ENCODE assay signal across 11 cellular contexts in genomic region chr3:194277547-194278091, GRCh38.
DNase-seq lines count a peak whose midpoint lies in the region; ATAC-seq and TF ChIP-seq lines count a peak whose summit lies in the region.
"Had no signal": no experiment of that assay in that cellular context is flagged by ENCODE, and none has a peak within 500 bp of the region (broad histone marks: within the 10 kb centered on the region; RNA-seq: fewer than 3 reads in every experiment).

No MANE protein-coding gene starts in this region.

- no peaks in the 10 kb centered on the region for H3K9me2 ChIP-seq in GM23338 (ENCODE audit: insufficient read depth)

- H2AFZ ChIP-seq in GM23338: peak overlapping the region; percentile 83

- peak; percentile 23 for ATAC-seq in GM23338
- peak; percentile 74 for ATAC-seq in sciatic nerve
- no peak for ATAC-seq in GM21528 (IDR thresholded peaks at IDR 0.05; ENCODE audit: low FRiP score, unreplicated experiment)
- ATAC-seq in GM19452 (IDR thresholded peaks at IDR 0.05; ENCODE audit: unreplicated experiment): no peak
- ATAC-seq: T-helper 17 cell had no signal

- peaks cover 18% of the 10 kb centered on the region for H3K9me3 Mint-ChIP-seq in GM23338
- H3K9me3 Mint-ChIP-seq: naive B cell had no signal

- intact Hi-C loops in sciatic nerve (cut with DNase I): no loop called here

- in situ Hi-C loops in astrocyte of the spinal cord (cut with HindIII; ENCODE audit: low sequenced_read_pairs): no loop called here

- H3K4me1 Mint-ChIP-seq in GM23338: peaks cover 25% of the 10 kb centered on the region

- peaks cover 15% of the 10 kb centered on the region for H3F3A ChIP-seq in GM23338 (replicated peaks; ENCODE audit: low read depth)

- peaks cover 14% of the 10 kb centered on the region for H3K4me1 ChIP-seq in GM23338 (ENCODE audit: insufficient read depth)

- H3K4me3 ChIP-seq in GM23338 (no peak overlapping the region), astrocyte of the spinal cord (ENCODE audit: low read depth, low read length) (no peak overlapping the region)

- H3K27ac Mint-ChIP-seq in GM23338: peak overlapping the region; percentile 40; the same call in 1 of the 2 replicates
- H3K27ac Mint-ChIP-seq: naive B cell, T-helper 17 cell had no signal

- TF ChIP-seq CTCF in GM23338 (conservative IDR thresholded peaks at IDR 0.05; ENCODE audit: low read depth in 2 of 2) (no peak), astrocyte of the spinal cord (IDR thresholded peaks at IDR 0.05; ENCODE audit: low read depth, low read length) (no peak)

- peaks cover 39% of the 10 kb centered on the region for H3K27me3 Mint-ChIP-seq in GM23338 (ENCODE audit: insufficient read depth, low read depth, poor library complexity)

- no peak overlapping the region for H3K4me2 ChIP-seq in GM23338

- H3K27ac ChIP-seq in GM23338 (ENCODE audit: low read depth): no peak overlapping the region

- DNase-seq in GM23338 (ENCODE audit: low spot score): no peak
- DNase-seq in astrocyte of the spinal cord (ENCODE audit: low read depth, low spot score): peak; percentile 75
- peak; percentile 68 for DNase-seq in iris pigment epithelial cell (ENCODE audit: low read depth)
- DNase-seq in sciatic nerve (ENCODE audit: low spot score): peak; percentile 70
- DNase-seq in NCI-H2107 treated with DMSO at 0.1 percent for 48 hours (lab: John Stamatoyannopoulos, UW; ENCODE audit: unreplicated experiment): no peak
- no peak for DNase-seq in GM19240 (ENCODE audit: insufficient read length, low spot score)
- DNase-seq: KBM-7, naive B cell, T-helper 17 cell had no signal

- H4K20me1 ChIP-seq in GM23338 (replicated peaks; ENCODE audit: insufficient read depth): no peaks in the 10 kb centered on the region

- no peaks in the 10 kb centered on the region for H3K27me3 ChIP-seq in GM23338 (ENCODE audit: insufficient read depth)

- H3K79me2 ChIP-seq in GM23338 (replicated peaks; ENCODE audit: insufficient read depth): no peaks in the 10 kb centered on the region

- no peaks in the 10 kb centered on the region for H3K36me3 ChIP-seq in GM23338 (ENCODE audit: insufficient read depth)

- peaks cover 13% of the 10 kb centered on the region for H3K36me3 Mint-ChIP-seq in GM23338 (ENCODE audit: low read depth)
- H3K36me3 Mint-ChIP-seq: naive B cell had no signal

- no peak overlapping the region; the same call in 2 of the 3 replicates for H3K4me3 Mint-ChIP-seq in GM23338
- H3K4me3 Mint-ChIP-seq: naive B cell, T-helper 17 cell had no signal

TF ChIP-seq in GM23338, 12 proteins besides CTCF, POLR2A, EP300 and RAD21:
- TF ChIP-seq ZNF114 (CRISPR knock-in tag; IDR thresholded peaks at IDR 0.05) (no peak), ZNF331 (CRISPR knock-in tag; IDR thresholded peaks at IDR 0.05; ENCODE audit: low read depth) (no peak), EZH2 (IDR thresholded peaks at IDR 0.05; ENCODE audit: low read depth, unreplicated experiment) (no peak)

Comparison
In these comparisons a context has a peak if more than half of its experiments do, and no peak if none do; other contexts are left out.
1. ATAC-seq: peak in GM23338 (single experiment) and sciatic nerve (single experiment); none in GM21528 (single experiment) and GM19452 (single experiment).
2. DNase-seq: peak in astrocyte of the spinal cord (single experiment), iris pigment epithelial cell (single experiment) and sciatic nerve (single experiment); none in GM23338 (single experiment), NCI-H2107 treated with DMSO at 0.1 percent for 48 hours (single experiment) and GM19240 (single experiment).